Comparison of ENCODE assay signal across 16 cellular contexts in the genomic region with DNA sequence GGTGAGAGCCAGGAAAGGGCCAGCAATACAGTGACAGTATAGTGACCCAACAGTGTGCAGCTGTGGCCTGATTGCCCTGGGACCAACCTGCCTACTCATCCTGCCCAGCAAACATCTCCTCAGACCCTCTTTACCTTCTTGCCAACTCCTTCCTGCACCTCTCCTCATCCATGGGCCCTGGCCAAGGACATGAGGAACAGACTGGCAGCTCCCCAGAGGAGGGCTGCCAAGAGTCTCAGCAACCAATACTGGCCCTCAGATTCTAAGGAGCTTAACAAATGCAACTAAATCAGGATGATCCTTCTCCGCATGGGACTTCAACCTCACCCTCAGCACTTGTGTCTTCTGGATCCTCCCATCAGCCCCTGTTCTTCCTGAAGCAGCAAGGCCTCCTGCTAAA.
DNase-seq lines count a peak whose midpoint lies in the region; ATAC-seq and TF ChIP-seq lines count a peak whose summit lies in the region.
"Had no signal": no experiment of that assay in that cellular context is flagged by ENCODE, and none has a peak within 500 bp of the region (broad histone marks: within the 10 kb centered on the region; RNA-seq: fewer than 3 reads in every experiment).

No MANE protein-coding gene starts in this region.

- intact Hi-C loops in sigmoid colon (cut with DNase I) (loop anchor here (5.0 kb wide), 2 partner anchors 32 to 48 kb away; no protein-coding TSS in a partner anchor), posterior vena cava (cut with DNase I) (loop anchor here in 1 of 2 donors (5.0 kb wide), 1 partner anchor 1157 kb away; no protein-coding TSS in a partner anchor)

- TF ChIP-seq POLR2A in sigmoid colon (IDR thresholded peaks at IDR 0.05) = no peak

- no peak for ATAC-seq in HG03196 (IDR thresholded peaks at IDR 0.05; ENCODE audit: unreplicated experiment)
- ATAC-seq: CD8-positive, alpha-beta T cell had no signal

- no peaks in the 10 kb centered on the region for H3K36me3 ChIP-seq in sigmoid colon

- no peaks in the 10 kb centered on the region for H3K27me3 ChIP-seq in sigmoid colon

- WGBS in sigmoid colon, 2 donors = 72 to 88% methylated on average over 1 of the region's 1 CpG

- no peak for TF ChIP-seq EP300 in sigmoid colon (IDR thresholded peaks at IDR 0.05)

- H3K9me3 ChIP-seq in sigmoid colon = no peaks in the 10 kb centered on the region

- DNase-seq in D341Med (ENCODE audit: low spot score) = peak; percentile 76
- DNase-seq in islet precursor cell = peak; percentile 39
- DNase-seq in sigmoid colon = peak; percentile 90
- no peak for DNase-seq in iPS-NIHi7 (ENCODE audit: extremely low spot score)
- DNase-seq in activated naive CD4-positive, alpha-beta T cell treated with anti-CD3 and anti-CD28 coated beads, Interleukin-2, amount 50 U/mL, for 16 hours = no peak
- DNase-seq in posterior vena cava (ENCODE audit: low spot score) = no peak
- DNase-seq: activated gamma-delta T cell; CD8-positive, alpha-beta T cell; Karpas-422; mesendoderm; NCI-H2029; NCI-H526; stimulated activated CD4-positive, alpha-beta T cell treated with anti-CD3 and anti-CD28 coated beads, Interleukin-15, amount 100 ng/mL, for 24 hours; SW 1271 had no signal

- no peak overlapping the region for H3K4me3 ChIP-seq in sigmoid colon

- TF ChIP-seq CTCF in sigmoid colon (IDR thresholded peaks at IDR 0.05) = no peak

- H3K4me1 ChIP-seq in sigmoid colon = peaks cover 3 to 93% (median 86%) of the 10 kb centered on the region in 4 donors

- peak overlapping the region; percentile 55 for H3K27ac ChIP-seq in cingulate gyrus (ENCODE audit: low read depth, low read length)
- H3K27ac ChIP-seq in sigmoid colon = peak overlapping the region; percentile 70 to 97 (median 88)

Comparison
In these comparisons a context has a peak if more than half of its experiments do, and no peak if none do; other contexts are left out.
1. DNase-seq: peak in D341Med (single experiment), islet precursor cell (single experiment) and sigmoid colon (single experiment); none in iPS-NIHi7 (single experiment), activated naive CD4-positive, alpha-beta T cell treated with anti-CD3 and anti-CD28 coated beads, Interleukin-2, amount 50 U/mL, for 16 hours (single experiment) and posterior vena cava (single experiment).